Comparison of ENCODE assay signal across 10 cellular contexts in genomic region chr18:22332590-22332989, GRCh38.
DNase-seq lines count a peak whose midpoint lies in the region; ATAC-seq, FAIRE-seq and TF ChIP-seq lines count a peak whose summit lies in the region.
"Had no signal": no experiment of that assay in that cellular context is flagged by ENCODE, and none has a peak within 500 bp of the region (broad histone marks: within the 10 kb centered on the region; RNA-seq: fewer than 3 reads in every experiment).

No MANE protein-coding gene starts in this region.

- no peak overlapping the region for H3K4me3 Mint-ChIP-seq in naive thymus-derived CD4-positive, alpha-beta T cell
- H3K4me3 Mint-ChIP-seq: activated naive CD8-positive, alpha-beta T cell treated with anti-CD3 and anti-CD28 coated beads, Interleukin-2, amount 10 ng/mL, durations not matched to agents 7 days and 5 days had no signal

- FAIRE-seq in HTR-8/SVneo (lab: Jason Lieb, UNC) = peak; percentile 13

- H3K4me3 ChIP-seq in GM12865 (ENCODE audit: low read depth, low read length) (no peak overlapping the region), kidney epithelial cell (ENCODE audit: low read depth, low read length) (no peak overlapping the region)
- H3K4me3 ChIP-seq in naive thymus-derived CD4-positive, alpha-beta T cell (ENCODE audit: low read length) = no peak overlapping the region

- H3K4me1 Mint-ChIP-seq in naive thymus-derived CD4-positive, alpha-beta T cell = peaks cover 0 to 10% (median 4%) of the 10 kb centered on the region in 7 donors

- DNase-seq in GM12865 (ENCODE audit: low read depth) (peak; percentile 33), HTR-8/SVneo (ENCODE audit: insufficient read length, low spot score) (no peak), SKM-1 (lab: John Stamatoyannopoulos, UW; ENCODE audit: unreplicated experiment) (peak; percentile 50), kidney epithelial cell (ENCODE audit: low read depth) (no peak), cortex of kidney (lab: John Stamatoyannopoulos, UW) (no peak), caudate nucleus (lab: John Stamatoyannopoulos, UW) (no peak)
- DNase-seq in naive thymus-derived CD4-positive, alpha-beta T cell = no peak
- no peak for DNase-seq in activated CD4-positive, alpha-beta T cell treated with anti-CD3 and anti-CD28 coated beads for 1 hour
- DNase-seq: activated naive CD8-positive, alpha-beta T cell treated with anti-CD3 and anti-CD28 coated beads, Interleukin-2, amount 10 ng/mL, durations not matched to agents 7 days and 5 days; COR-L47 had no signal

- H3K9me3 ChIP-seq in naive thymus-derived CD4-positive, alpha-beta T cell (ENCODE audit: control insufficient read depth in 2 of 3, low read length in 3 of 3) = no peaks in the 10 kb centered on the region

- peaks cover 13% of the 10 kb centered on the region for H3K27me3 ChIP-seq in kidney epithelial cell (ENCODE audit: control insufficient read depth, insufficient read depth, low read length)
- no peaks in the 10 kb centered on the region for H3K27me3 ChIP-seq in naive thymus-derived CD4-positive, alpha-beta T cell (ENCODE audit: control insufficient read depth in 2 of 2, insufficient read depth in 2 of 2, low read length in 2 of 2)

- H3K27ac Mint-ChIP-seq in naive thymus-derived CD4-positive, alpha-beta T cell = no peak overlapping the region
- H3K27ac Mint-ChIP-seq: activated naive CD8-positive, alpha-beta T cell treated with anti-CD3 and anti-CD28 coated beads, Interleukin-2, amount 10 ng/mL, durations not matched to agents 7 days and 5 days had no signal

- CTCF ChIA-PET in naive thymus-derived CD4-positive, alpha-beta T cell (lab: Charles Lee) = no interaction called here

- no peak for ATAC-seq in naive thymus-derived CD4-positive, alpha-beta T cell

- H3K4me1 ChIP-seq in naive thymus-derived CD4-positive, alpha-beta T cell (ENCODE audit: control insufficient read depth in 2 of 2, insufficient read depth in 2 of 2, low read length in 2 of 2) = peaks cover 0 to 8% of the 10 kb centered on the region in 2 donors

- no peaks in the 10 kb centered on the region for H3K36me3 ChIP-seq in kidney epithelial cell (ENCODE audit: control insufficient read depth, insufficient read depth, low read length)
- H3K36me3 ChIP-seq in naive thymus-derived CD4-positive, alpha-beta T cell (ENCODE audit: control insufficient read depth in 2 of 3, insufficient read depth in 3 of 3, low read length in 3 of 3) = no peaks in the 10 kb centered on the region

- peaks cover 0 to 20% (median 5%) of the 10 kb centered on the region in 11 donors for H3K9me3 Mint-ChIP-seq in naive thymus-derived CD4-positive, alpha-beta T cell

- peak; percentile 19 for TF ChIP-seq CTCF in GM12865 (IDR thresholded peaks at IDR 0.05; ENCODE audit: insufficient read depth, low read depth, low read length, missing control alignments)
- peak; percentile 2 for TF ChIP-seq CTCF in kidney epithelial cell (IDR thresholded peaks at IDR 0.05; ENCODE audit: insufficient read depth, low read length, poor library complexity, severe bottlenecking)

- H3K27ac ChIP-seq in naive thymus-derived CD4-positive, alpha-beta T cell (ENCODE audit: low read depth, low read length) = no peak overlapping the region
- no peak overlapping the region for H3K27ac ChIP-seq in caudate nucleus (ENCODE audit: low read depth, low read length)

- H3K27me3 Mint-ChIP-seq in naive thymus-derived CD4-positive, alpha-beta T cell = no peaks in the 10 kb centered on the region
- H3K27me3 Mint-ChIP-seq: activated naive CD8-positive, alpha-beta T cell treated with anti-CD3 and anti-CD28 coated beads, Interleukin-2, amount 10 ng/mL, durations not matched to agents 7 days and 5 days had no signal

- intact Hi-C loops in naive thymus-derived CD4-positive, alpha-beta T cell (cut with micrococcal nuclease) = no loop called here

- peaks cover 0 to 8% (median 0%) of the 10 kb centered on the region in 5 donors for H3K36me3 Mint-ChIP-seq in naive thymus-derived CD4-positive, alpha-beta T cell
- H3K36me3 Mint-ChIP-seq: activated naive CD8-positive, alpha-beta T cell treated with anti-CD3 and anti-CD28 coated beads, Interleukin-2, amount 10 ng/mL, durations not matched to agents 7 days and 5 days had no signal

- POLR2A ChIA-PET in naive thymus-derived CD4-positive, alpha-beta T cell (lab: Charles Lee) = no interaction called here

Comparison
In these comparisons a context has a peak if more than half of its experiments do, and no peak if none do; other contexts are left out.
1. DNase-seq: peak in GM12865 (single experiment) and SKM-1 (single experiment); none in HTR-8/SVneo (single experiment), kidney epithelial cell (single experiment), naive thymus-derived CD4-positive, alpha-beta T cell (0 of 9), cortex of kidney (single experiment), caudate nucleus (0 of 61) and activated CD4-positive, alpha-beta T cell treated with anti-CD3 and anti-CD28 coated beads for 1 hour (single experiment).